ENCODE assay signal across 9 cellular contexts in genomic region chr2:109391243-109391642, GRCh38.
"Had no signal": no experiment of that assay in that cellular context is flagged by ENCODE, and none has a peak within 500 bp of the region (broad histone marks: within the 10 kb centered on the region; RNA-seq: fewer than 3 reads in every experiment).

No MANE protein-coding gene starts in this region.

- ATAC-seq: GM23338, HCT116, K562 had no signal

- H3K27ac ChIP-seq: HL-60 had no signal

- DNase-seq: H9, HFFc6, IMR-90 had no signal

- H3K4me2 ChIP-seq: GM23338 had no signal

- FAIRE-seq: H1, H54, K562 had no signal

- H3K4me3 ChIP-seq: GM23338, K562 had no signal

- H2AFZ ChIP-seq: GM23338 had no signal
